ENCODE assay signal across 16 cellular contexts in the genomic region with DNA sequence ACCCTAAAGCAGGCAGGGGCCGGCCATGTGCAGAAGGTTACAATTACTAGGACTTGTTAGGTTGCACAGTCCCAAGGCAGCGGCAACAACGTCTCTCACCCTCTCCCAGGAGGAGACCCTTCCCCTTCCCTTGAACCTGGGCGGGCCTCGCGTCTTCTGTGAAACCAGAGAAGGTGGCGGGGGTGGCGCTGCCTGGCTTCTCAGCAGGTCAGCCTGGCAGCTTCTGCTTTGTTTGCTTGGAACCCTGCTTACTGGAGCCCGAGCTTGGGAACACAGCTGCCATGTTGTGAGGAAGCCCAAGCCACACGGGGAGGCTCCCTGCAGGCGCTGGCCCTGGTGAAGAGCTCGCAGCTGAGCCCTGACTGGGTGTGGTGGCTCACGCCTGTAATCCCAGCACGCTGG. TPM values are rescaled to one million over a fixed set of nuclear protein-coding genes. Genes with fewer than 3 reads are reported as not detected.
DNase-seq lines count a peak whose midpoint lies in the region; ATAC-seq, FAIRE-seq and TF ChIP-seq lines count a peak whose summit lies in the region.
"Had no signal": no experiment of that assay in that cellular context is flagged by ENCODE, and none has a peak within 500 bp of the region (broad histone marks: within the 10 kb centered on the region; RNA-seq: fewer than 3 reads in every experiment).

No MANE protein-coding gene starts in this region.

- no peak overlapping the region for H3K4me3 ChIP-seq in CD4-positive, alpha-beta memory T cell (ENCODE audit: low read length in 2 of 2)
- no peak overlapping the region for H3K4me3 ChIP-seq in GM12878
- H3K4me3 ChIP-seq in neural progenitor cell, result no peak overlapping the region
- H3K4me3 ChIP-seq: Peyer's patch, transverse colon had no signal

- H3K9me3 ChIP-seq in CD4-positive, alpha-beta memory T cell (ENCODE audit: control insufficient read depth in 1 of 2, low read length in 2 of 2), result no peaks in the 10 kb centered on the region
- peaks cover 5% of the 10 kb centered on the region; the same call in 2 of the 3 replicates for H3K9me3 ChIP-seq in GM12878 (replicated peaks; ENCODE audit: control insufficient read depth, insufficient read depth, low read length)
- H3K9me3 ChIP-seq in neural progenitor cell (ENCODE audit: low read depth), result no peaks in the 10 kb centered on the region
- H3K9me3 ChIP-seq: BE2C had no signal

- no TSS peak for BruUV-seq in GM12878 (replicated peaks; lab: Mats Ljungman, UMichigan)

- H3K27ac ChIP-seq in CD4-positive, alpha-beta memory T cell (ENCODE audit: low read depth, low read length), result no peak overlapping the region
- no peak overlapping the region for H3K27ac ChIP-seq in GM12878 (ENCODE audit: control insufficient read depth, insufficient read depth)
- H3K27ac ChIP-seq in neural progenitor cell, result no peak overlapping the region

- WGBS in GM12878 (ENCODE audit: insufficient coverage, insufficient replicate concordance, low lambda C conversion rate, missing lambda C conversion rate), result 96% methylated on average over 14 of the region's 14 CpGs

- H3K27ac Mint-ChIP-seq in CD4-positive, alpha-beta memory T cell, result peak overlapping the region in 4 of 7 donors; percentile 65 to 91 (median 71)
- H3K27ac Mint-ChIP-seq in IgD-negative memory B cell, result peak overlapping the region in 2 of 3 donors; percentile 74 to 85
- no peak overlapping the region for H3K27ac Mint-ChIP-seq in neural progenitor cell
- H3K27ac Mint-ChIP-seq in progenitor cell of endocrine pancreas, result no peak overlapping the region

- no peak for FAIRE-seq in GM12878 (lab: Jason Lieb, UNC)

- TF ChIP-seq RAD21 in GM12878 (IDR thresholded peaks at IDR 0.05; ENCODE audit: insufficient read depth, low read depth, low read length), result no peak

- peaks cover 41% of the 10 kb centered on the region for H3F3A ChIP-seq in neural progenitor cell (ENCODE audit: low read depth)

- H3K79me2 ChIP-seq in GM12878 (ENCODE audit: control insufficient read depth, insufficient read depth, low read length), result peaks cover under 1% of the 10 kb centered on the region; the same call in 1 of the 2 replicates
- H3K79me2 ChIP-seq in neural progenitor cell (ENCODE audit: low read depth), result peaks cover 4% of the 10 kb centered on the region

- POLR2A ChIA-PET in CD4-positive, alpha-beta memory T cell (lab: Charles Lee; ENCODE audit: partially characterized antibody), result interaction anchor here (0.7 to 8.4 kb wide), 10 partner anchors 14 to 247 kb away, joined by 3 to 124 read pairs (median 4); a partner anchor contains a TSS
- POLR2A ChIA-PET in GM12878 (lab: Charles Lee), result interaction anchor here (0.5 to 1.0 kb wide), 4 partner anchors 39 to 140 kb away, joined by 3 to 8 read pairs (median 3); no protein-coding TSS in a partner anchor

- peak overlapping the region in 1 of 8 donors; percentile 61 for H3K4me3 Mint-ChIP-seq in CD4-positive, alpha-beta memory T cell
- no peak overlapping the region for H3K4me3 Mint-ChIP-seq in IgD-negative memory B cell
- no peak overlapping the region for H3K4me3 Mint-ChIP-seq in neural progenitor cell
- no peak overlapping the region for H3K4me3 Mint-ChIP-seq in progenitor cell of endocrine pancreas (ENCODE audit: low read depth)
- H3K4me3 Mint-ChIP-seq: immature natural killer cell had no signal

- no peak overlapping the region for H3K9ac ChIP-seq in GM12878 (ENCODE audit: control insufficient read depth, insufficient read depth, low read length)
- H3K9ac ChIP-seq in neural progenitor cell, result no peak overlapping the region

- no peaks in the 10 kb centered on the region for H3K9me3 Mint-ChIP-seq in CD4-positive, alpha-beta memory T cell
- H3K9me3 Mint-ChIP-seq in IgD-negative memory B cell (no peaks in the 10 kb centered on the region), neural progenitor cell (peaks cover 2% of the 10 kb centered on the region), progenitor cell of endocrine pancreas (ENCODE audit: low read depth) (peaks cover 3% of the 10 kb centered on the region)
- H3K9me3 Mint-ChIP-seq: immature natural killer cell had no signal

- H3K4me1 Mint-ChIP-seq in CD4-positive, alpha-beta memory T cell, result peaks cover 16 to 36% (median 26%) of the 10 kb centered on the region in 4 donors
- H3K4me1 Mint-ChIP-seq in IgD-negative memory B cell (peaks cover 15 to 18% (median 16%) of the 10 kb centered on the region in 3 donors), neural progenitor cell (peaks cover 15% of the 10 kb centered on the region), progenitor cell of endocrine pancreas (ENCODE audit: low read depth) (no peaks in the 10 kb centered on the region)

- in situ Hi-C loops in GM12878 (cut with MboI), result no loop called here

- H3K27me3 ChIP-seq in CD4-positive, alpha-beta memory T cell (ENCODE audit: insufficient read depth, low read length), result no peaks in the 10 kb centered on the region
- H3K27me3 ChIP-seq in GM12878 (replicated peaks in 1 of 2; ENCODE audit: control insufficient read depth in 2 of 2, insufficient read depth in 2 of 2, low read length in 1 of 2) (no peaks in the 10 kb centered on the region), neural progenitor cell (no peaks in the 10 kb centered on the region)
- H3K27me3 ChIP-seq: BE2C, Peyer's patch, transverse colon had no signal

- RAD21 ChIA-PET in GM12878 (lab: Charles Lee; ENCODE audit: unreplicated experiment), result interaction anchor here (1.3 kb wide), 1 partner anchor 17 kb away, joined by 5 read pairs; no protein-coding TSS in a partner anchor

- no peak for TF ChIP-seq CTCF in GM12878 (IDR thresholded peaks at IDR 0.05 in 2 of 3, conservative IDR thresholded peaks at IDR 0.05 in 1 of 3; ENCODE audit: control insufficient read depth in 2 of 3, extremely low read depth in 1 of 3, insufficient read depth in 1 of 3, low read depth in 3 of 3, low read length in 3 of 3)
- TF ChIP-seq CTCF in neural progenitor cell (IDR thresholded peaks at IDR 0.05), result no peak
- no peak for TF ChIP-seq CTCF in progenitor cell of endocrine pancreas (IDR thresholded peaks at IDR 0.05; ENCODE audit: unreplicated experiment)

- CTCF ChIA-PET in CD4-positive, alpha-beta memory T cell (lab: Charles Lee; ENCODE audit: partially characterized antibody), result interaction anchor here (0.6 to 2.3 kb wide), 4 partner anchors 9 to 89 kb away, joined by 3 to 8 read pairs (median 4); no protein-coding TSS in a partner anchor
- CTCF ChIA-PET in GM12878 (lab: Yijun Ruan, JAX), result interaction anchor here (0.6 to 1.7 kb wide), 4 partner anchors 8 to 39 kb away, joined by 3 to 7 read pairs (median 4); no protein-coding TSS in a partner anchor

- H2AFZ ChIP-seq in GM12878 (ENCODE audit: control insufficient read depth, low read depth, low read length) (no peak overlapping the region), neural progenitor cell (replicated peaks) (no peak overlapping the region)

- H3K27me3 Mint-ChIP-seq in CD4-positive, alpha-beta memory T cell, result no peaks in the 10 kb centered on the region
- H3K27me3 Mint-ChIP-seq in IgD-negative memory B cell (no peaks in the 10 kb centered on the region), neural progenitor cell (ENCODE audit: insufficient read depth, low read depth) (peaks cover 5% of the 10 kb centered on the region), progenitor cell of endocrine pancreas (no peaks in the 10 kb centered on the region)
- H3K27me3 Mint-ChIP-seq: activated CD4-positive, alpha-beta T cell treated with anti-CD3 and anti-CD28 coated beads, Interleukin-2, amount 10 ng/mL, durations not matched to agents 24 days and 14 days had no signal

- TF ChIP-seq POLR2A in GM12878 (IDR thresholded peaks at IDR 0.05; ENCODE audit: low read depth, low read length), result no peak

- H3K4me1 ChIP-seq in CD4-positive, alpha-beta memory T cell (ENCODE audit: insufficient read depth, low read length), result peaks cover 39% of the 10 kb centered on the region
- peaks cover 6% of the 10 kb centered on the region; the same call in 1 of the 2 replicates for H3K4me1 ChIP-seq in GM12878 (ENCODE audit: control insufficient read depth, insufficient read depth, low read length)
- peaks cover 13% of the 10 kb centered on the region for H3K4me1 ChIP-seq in neural progenitor cell

- no peak for TF ChIP-seq EP300 in GM12878 (IDR thresholded peaks at IDR 0.05; ENCODE audit: borderline replicate concordance in 1 of 2, control insufficient read depth in 1 of 2, low read depth in 2 of 2, low read length in 2 of 2)

- no peaks in the 10 kb centered on the region for H4K20me1 ChIP-seq in GM12878 (ENCODE audit: control insufficient read depth, insufficient read depth)
- peaks cover 11% of the 10 kb centered on the region for H4K20me1 ChIP-seq in neural progenitor cell (ENCODE audit: low read depth)

- peaks cover 22% of the 10 kb centered on the region for H3K36me3 ChIP-seq in CD4-positive, alpha-beta memory T cell (ENCODE audit: insufficient read depth, low read length)
- H3K36me3 ChIP-seq in GM12878 (ENCODE audit: control insufficient read depth in 2 of 2, insufficient read depth in 2 of 2, low read length in 1 of 2) (peaks cover 9 to 17% of the 10 kb centered on the region in 2 experiments; a peak in 3 of 4 replicates), neural progenitor cell (no peaks in the 10 kb centered on the region)

- intact Hi-C loops in CD4-positive, alpha-beta memory T cell (cut with micrococcal nuclease), result no loop called here
- intact Hi-C loops in GM12878 (cut with micrococcal nuclease; ENCODE audit: unreplicated experiment), result no loop called here

- no peak for ATAC-seq in GM12878
- ATAC-seq in GM21717 (IDR thresholded peaks at IDR 0.05; ENCODE audit: unreplicated experiment), result no peak
- ATAC-seq in HG02588 (IDR thresholded peaks at IDR 0.05; ENCODE audit: unreplicated experiment), result no peak

- no peak for DNase-seq in CD4-positive, alpha-beta memory T cell
- DNase-seq in GM12878 (ENCODE audit: low read depth, low spot score) (no peak), neural progenitor cell (ENCODE audit: low spot score) (peak; percentile 3), D341Med (ENCODE audit: low spot score) (no peak), progenitor cell of endocrine pancreas (ENCODE audit: low spot score, unreplicated experiment) (no peak)
- DNase-seq: activated effector memory CD4-positive, alpha-beta T cell treated with Interleukin-2 at 50 U/mL for 16 hours; NCI-H1092; NCI-H2227 treated with DMSO at 0.1 percent for 48 hours had no signal

- H3K36me3 Mint-ChIP-seq in CD4-positive, alpha-beta memory T cell, result peaks cover 0 to 16% of the 10 kb centered on the region in 2 donors
- H3K36me3 Mint-ChIP-seq in IgD-negative memory B cell (peaks cover 4% of the 10 kb centered on the region), neural progenitor cell (peaks cover 8% of the 10 kb centered on the region), progenitor cell of endocrine pancreas (ENCODE audit: insufficient read depth) (peaks cover 5% of the 10 kb centered on the region)
- H3K36me3 Mint-ChIP-seq: immature natural killer cell had no signal

- SMC1A ChIA-PET in GM12878 (lab: Charles Lee; ENCODE audit: uncharacterized antibody, unreplicated experiment), result no interaction called here

- H3K4me2 ChIP-seq in GM12878 (ENCODE audit: control insufficient read depth, insufficient read depth) (no peak overlapping the region), neural progenitor cell (no peak overlapping the region)

RNA-seq across cellular contexts. Expression of a gene that starts 15.5 kb away (rescaled TPM):
- total RNA-seq in CD4-positive, alpha-beta memory T cell, result 100 to 1,000 TPM; 194 to 195 TPM
- polyA plus RNA-seq in CD4-positive, alpha-beta memory T cell, result 10 to 100 TPM; 24.1 to 63.9 TPM
- polyA plus RNA-seq in IgD-negative memory B cell, result 83.9 TPM
- total RNA-seq in GM12878 (2013; cell fraction: nucleolus; rRNA removed), result 200 and 243 TPM in 2 replicates
- total RNA-seq in GM12878 (2014; rRNA removed), result 159 and 168 TPM in 2 replicates
- 70.3 and 77.9 TPM in 2 replicates for total RNA-seq in GM12878 (2014; rRNA removed; fragmentation: Illumina TruSeq; extraction: Trizol)
- total RNA-seq in GM12878 (2021), result 365 and 378 TPM in 2 replicates
- polyA plus RNA-seq in GM12878 (2011; ENCODE audit: low read depth), result 99.4 TPM
- 113 and 223 TPM in 2 replicates for polyA plus RNA-seq in GM12878 (2011; rRNA removed)
- 264 and 354 TPM in 2 replicates for polyA plus RNA-seq in GM12878 (2011; cell fraction: cytosol; rRNA removed)
- 566 and 615 TPM in 2 replicates for polyA plus RNA-seq in GM12878 (2011; cell fraction: nucleus; rRNA removed)
- 257 and 345 TPM in 2 replicates for polyA plus RNA-seq in GM12878 (2012)
- 29.6 and 61.9 TPM in 2 replicates for polyA plus RNA-seq in GM12878 (2014; fragmentation: Illumina TruSeq; extraction: Trizol)
- polyA plus RNA-seq in GM12878 (2014; fragmentation: Nextera tagmentation; extraction: Ambion mirVana), result 10 to 100 TPM in 1 of 2 experiments, 1 to 10 TPM in 1; 9.6 to 17.6 TPM
- polyA plus RNA-seq in GM12878 (2014; rRNA removed), result 195 and 218 TPM in 2 replicates
- polyA plus RNA-seq in GM12878 (2016; fragmentation: Nextera tagmentation; extraction: Ambion mirVana), result 10 to 100 TPM; 38.3 to 53.3 TPM
- polyA minus RNA-seq in GM12878 (2011; rRNA and poly(A)+ RNA removed), result 188 and 408 TPM in 2 replicates
- polyA minus RNA-seq in GM12878 (2011; cell fraction: cytosol; rRNA and poly(A)+ RNA removed), result 223 and 291 TPM in 2 replicates
- 114 and 130 TPM in 2 replicates for polyA minus RNA-seq in GM12878 (2011; cell fraction: nucleus; rRNA and poly(A)+ RNA removed)
- total RNA-seq in neural progenitor cell (ENCODE audit: low replicate concordance), result 46.0 and 106 TPM in 2 replicates
- total RNA-seq in progenitor cell of endocrine pancreas, result 145 and 163 TPM in 2 replicates

RNA-seq across cellular contexts. Expression of a gene that starts 20.1 kb away (rescaled TPM):
- 10 to 100 TPM; 52.2 to 59.4 TPM for total RNA-seq in CD4-positive, alpha-beta memory T cell
- 1 to 10 TPM; 2.8 to 6.6 TPM for polyA plus RNA-seq in CD4-positive, alpha-beta memory T cell
- polyA plus RNA-seq in IgD-negative memory B cell (8.2 TPM), GM12878 (2011; rRNA removed) (8.8 and 18.6 TPM in 2 replicates), GM12878 (2014; fragmentation: Illumina TruSeq; extraction: Trizol) (3.2 and 10.1 TPM in 2 replicates), GM12878 (2014; fragmentation: Nextera tagmentation; extraction: Ambion mirVana) (under 1 TPM; 0.13 to 0.37 TPM), GM12878 (2014; rRNA removed) (45.4 and 50.9 TPM in 2 replicates), GM12878 (2016; fragmentation: Nextera tagmentation; extraction: Ambion mirVana) (1 to 10 TPM; 4.5 to 5.5 TPM)
- total RNA-seq in GM12878 (2013; cell fraction: nucleolus; rRNA removed), result 28.6 and 36.5 TPM in 2 replicates
- total RNA-seq in GM12878 (2014; rRNA removed) (18.3 and 19.9 TPM in 2 replicates), GM12878 (2014; rRNA removed; fragmentation: Illumina TruSeq; extraction: Trizol) (8.2 and 10.6 TPM in 2 replicates), GM12878 (2021) (62.2 and 66.2 TPM in 2 replicates), neural progenitor cell (ENCODE audit: low replicate concordance) (48.8 and 148 TPM in 2 replicates), progenitor cell of endocrine pancreas (115 and 125 TPM in 2 replicates)
- polyA plus RNA-seq in GM12878 (2011; ENCODE audit: low read depth), result 14.1 TPM
- polyA plus RNA-seq in GM12878 (2011; cell fraction: cytosol; rRNA removed), result 17.6 and 23.3 TPM in 2 replicates
- 31.2 and 32.5 TPM in 2 replicates for polyA plus RNA-seq in GM12878 (2011; cell fraction: nucleus; rRNA removed)
- 56.8 and 72.7 TPM in 2 replicates for polyA plus RNA-seq in GM12878 (2012)
- 7.7 and 16.5 TPM in 2 replicates for polyA minus RNA-seq in GM12878 (2011; rRNA and poly(A)+ RNA removed)
- 16.2 TPM in 2 replicates for polyA minus RNA-seq in GM12878 (2011; cell fraction: cytosol; rRNA and poly(A)+ RNA removed)
- 5.9 and 13.0 TPM in 2 replicates for polyA minus RNA-seq in GM12878 (2011; cell fraction: nucleus; rRNA and poly(A)+ RNA removed)

Comparison
In these comparisons a context has a peak if more than half of its experiments do, and no peak if none do; other contexts are left out.
1. H3K27ac Mint-ChIP-seq: peak in CD4-positive, alpha-beta memory T cell (4 of 7) and IgD-negative memory B cell (2 of 3); none in neural progenitor cell (single experiment) and progenitor cell of endocrine pancreas (single experiment).